29 cellular contexts compared by ENCODE assay signal in the genomic region with DNA sequence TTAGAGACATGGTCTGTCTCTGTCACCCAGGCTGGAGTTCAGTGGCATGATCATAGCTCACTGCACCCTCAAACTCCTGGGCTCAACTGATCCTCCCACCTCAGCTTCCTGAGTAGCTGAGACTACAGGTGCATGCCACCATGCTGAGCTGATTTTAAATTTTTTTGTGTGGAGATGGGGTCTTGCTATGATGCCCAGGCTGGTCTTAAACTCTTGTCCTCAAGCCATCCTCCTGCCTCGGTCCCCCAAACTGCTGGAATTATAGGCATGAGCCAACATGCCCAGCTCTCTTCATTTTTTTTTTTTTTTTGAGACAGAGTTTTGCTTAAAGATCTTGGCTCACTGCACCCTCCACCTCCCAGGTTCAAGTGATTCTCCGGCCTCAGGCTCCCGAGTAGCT.
"Had no signal": no experiment of that assay in that cellular context is flagged by ENCODE, and none has a peak within 500 bp of the region (broad histone marks: within the 10 kb centered on the region; RNA-seq: fewer than 3 reads in every experiment).

No MANE protein-coding gene starts in this region.

- H3K36me3 ChIP-seq: stomach, suprapubic skin, thoracic aorta, thyroid gland, tibial artery, tibial nerve, transverse colon, upper lobe of left lung, upper lobe of right lung, uterus, vagina had no signal

- FAIRE-seq: urothelium cell line had no signal

- ATAC-seq: stimulated activated effector memory CD8-positive, alpha-beta T cell treated with anti-CD3 and anti-CD28 coated beads, Interleukin-12 subunit alpha, Interleukin-12 subunit beta, amount 100 ng/mL, for 72 hours; stimulated activated memory B cell treated with anti-CD40 and anti-IgM and Interleukin-4, amounts not matched to agents 10 μg/mL and 1 μg/mL and 100 μg/mL, for 72 hours; stimulated activated naive B cell treated with anti-CD40 and anti-IgM and Interleukin-4, amounts not matched to agents 10 μg/mL and 1 μg/mL and 100 μg/mL, for 72 hours; stimulated activated naive CD8-positive, alpha-beta T cell treated with anti-CD3 and anti-CD28 coated beads, Interleukin-15, amount 100 ng/mL, for 72 hours; stimulated activated naive CD8-positive, alpha-beta T cell treated with anti-CD3 and anti-CD28 coated beads, Interleukin-15, Interleukin-2, amounts not matched to agents 100 U/mL and 50 U/mL, for 24 hours; upper lobe of right lung had no signal

- H3K27me3 ChIP-seq: testis, thyroid gland, tibial nerve, upper lobe of left lung, upper lobe of right lung, uterus, vagina had no signal

- H3K27ac Mint-ChIP-seq: stimulated activated effector memory CD8-positive, alpha-beta T cell treated with anti-CD3 and anti-CD28 coated beads, Interleukin-12 subunit alpha, Interleukin-12 subunit beta, amount 100 ng/mL, for 72 hours; stimulated activated memory B cell treated with anti-CD40 and anti-IgM and Interleukin-4, amounts not matched to agents 10 μg/mL and 1 μg/mL and 100 μg/mL, for 72 hours; stimulated activated naive B cell treated with anti-CD40 and anti-IgM and Interleukin-4, amounts not matched to agents 10 μg/mL and 1 μg/mL and 100 μg/mL, for 72 hours; stimulated activated naive CD8-positive, alpha-beta T cell treated with anti-CD3 and anti-CD28 coated beads, Interleukin-15, amount 100 ng/mL, for 72 hours; stimulated activated naive CD8-positive, alpha-beta T cell treated with anti-CD3 and anti-CD28 coated beads, Interleukin-15, Interleukin-2, amounts not matched to agents 100 ng/mL and 50 ng/mL, for 24 hours; type B pancreatic cell had no signal

- H3K4me3 Mint-ChIP-seq: stimulated activated effector memory CD8-positive, alpha-beta T cell treated with anti-CD3 and anti-CD28 coated beads, Interleukin-12 subunit alpha, Interleukin-12 subunit beta, amount 100 ng/mL, for 72 hours; stimulated activated memory B cell treated with anti-CD40 and anti-IgM and Interleukin-4, amounts not matched to agents 10 μg/mL and 1 μg/mL and 100 μg/mL, for 72 hours; stimulated activated naive B cell treated with anti-CD40 and anti-IgM and Interleukin-4, amounts not matched to agents 10 μg/mL and 1 μg/mL and 100 μg/mL, for 72 hours; stimulated activated naive CD8-positive, alpha-beta T cell treated with anti-CD3 and anti-CD28 coated beads, Interleukin-15, amount 100 ng/mL, for 72 hours; stimulated activated naive CD8-positive, alpha-beta T cell treated with anti-CD3 and anti-CD28 coated beads, Interleukin-15, Interleukin-2, amounts not matched to agents 100 ng/mL and 50 ng/mL, for 24 hours; type B pancreatic cell had no signal

- H3K9me3 ChIP-seq: stomach, suprapubic skin, testis, thoracic aorta, thyroid gland, tibial artery, tibial nerve, transverse colon, upper lobe of left lung, upper lobe of right lung, uterus, vagina had no signal

- DNase-seq: stimulated activated CD4-positive, alpha-beta T cell treated with anti-CD3 and anti-CD28 coated beads, Interleukin-2, amount 100 ng/mL, for 48 hours; stimulated activated CD4-positive, alpha-beta T cell treated with anti-CD3 and anti-CD28 coated beads, Interleukin-4, amount 100 ng/mL, for 1 hour; stimulated activated CD4-positive, alpha-beta T cell treated with anti-CD3 and anti-CD28 coated beads, Interleukin-4, amount 100 ng/mL, for 24 hours; stimulated activated CD4-positive, alpha-beta T cell treated with anti-CD3 and anti-CD28 coated beads, Interleukin-4, amount 100 ng/mL, for 4 hours; stimulated activated CD8-positive, alpha-beta memory T cell treated with anti-CD3 and anti-CD28 coated beads, Interleukin-4, amount 100 ng/mL, for 48 hours; stimulated activated naive B cell treated with anti-CD40 and anti-IgM and Interleukin-4, amounts not matched to agents 10 μg/mL and 1 μg/mL and 100 μg/mL, for 72 hours; stimulated activated naive CD4-positive, alpha-beta T cell; stimulated activated naive CD4-positive, alpha-beta T cell treated with Interleukin-2 at 50 U/mL for 16 hours; stimulated activated naive CD8-positive, alpha-beta T cell treated with anti-CD3 and anti-CD28 coated beads, Interleukin-15, amount 100 ng/mL, for 72 hours; stimulated activated naive CD8-positive, alpha-beta T cell treated with anti-CD3 and anti-CD28 coated beads, Interleukin-15, Interleukin-2, amounts not matched to agents 100 U/mL and 50 U/mL, for 24 hours; stomach; substantia nigra; testis; thyroid gland; tibial artery; transverse colon; trophoblast cell; upper lobe of left lung; upper lobe of right lung; uterus had no signal

- H3K27ac ChIP-seq: stomach, suprapubic skin, testis, thoracic aorta, thyroid gland, tibial artery, tibial nerve, transverse colon, upper lobe of left lung, upper lobe of right lung, uterus, vagina had no signal

- H3K27me3 Mint-ChIP-seq: type B pancreatic cell had no signal

- H3K4me1 ChIP-seq: stomach, suprapubic skin, testis, tibial artery, tibial nerve, uterus, vagina had no signal

- H3K36me3 Mint-ChIP-seq: stimulated activated effector memory CD8-positive, alpha-beta T cell treated with anti-CD3 and anti-CD28 coated beads, Interleukin-12 subunit alpha, Interleukin-12 subunit beta, amount 100 ng/mL, for 72 hours; stimulated activated memory B cell treated with anti-CD40 and anti-IgM and Interleukin-4, amounts not matched to agents 10 μg/mL and 1 μg/mL and 100 μg/mL, for 72 hours; stimulated activated naive B cell treated with anti-CD40 and anti-IgM and Interleukin-4, amounts not matched to agents 10 μg/mL and 1 μg/mL and 100 μg/mL, for 72 hours; type B pancreatic cell had no signal

- H3K9me3 Mint-ChIP-seq: stimulated activated effector memory CD8-positive, alpha-beta T cell treated with anti-CD3 and anti-CD28 coated beads, Interleukin-12 subunit alpha, Interleukin-12 subunit beta, amount 100 ng/mL, for 72 hours; stimulated activated memory B cell treated with anti-CD40 and anti-IgM and Interleukin-4, amounts not matched to agents 10 μg/mL and 1 μg/mL and 100 μg/mL, for 72 hours; stimulated activated naive B cell treated with anti-CD40 and anti-IgM and Interleukin-4, amounts not matched to agents 10 μg/mL and 1 μg/mL and 100 μg/mL, for 72 hours; stimulated activated naive CD8-positive, alpha-beta T cell treated with anti-CD3 and anti-CD28 coated beads, Interleukin-15, Interleukin-2, amounts not matched to agents 100 ng/mL and 50 ng/mL, for 24 hours; type B pancreatic cell had no signal

- H3K4me3 ChIP-seq: stomach, suprapubic skin, testis, thoracic aorta, thyroid gland, tibial artery, tibial nerve, transverse colon, upper lobe of left lung, upper lobe of right lung, uterus, vagina had no signal
